8 cellular contexts compared by ENCODE assay signal in genomic region chr17:27241346-27241946, GRCh38. TPM values are rescaled to one million over a fixed set of nuclear protein-coding genes. Genes with fewer than 3 reads are reported as not detected.
DNase-seq lines count a peak whose midpoint lies in the region; ATAC-seq, FAIRE-seq and TF ChIP-seq lines count a peak whose summit lies in the region.

No MANE protein-coding gene starts in this region.

- SMC1A ChIA-PET in GM12878 (lab: Charles Lee; ENCODE audit: uncharacterized antibody, unreplicated experiment) = interaction anchor here (0.6 to 8.1 kb wide), 14 partner anchors 23 to 376 kb away, joined by 3 to 137 read pairs (median 4); no protein-coding TSS in a partner anchor

- H3K27me3 ChIP-seq in GM12878 (replicated peaks in 1 of 2; ENCODE audit: control insufficient read depth in 2 of 2, insufficient read depth in 2 of 2, low read length in 1 of 2) = no peaks in the 10 kb centered on the region

- no TSS peak for BruUV-seq in GM12878 (replicated peaks; lab: Mats Ljungman, UMichigan)

- TF ChIP-seq CTCF in GM12878 (IDR thresholded peaks at IDR 0.05 in 2 of 3, conservative IDR thresholded peaks at IDR 0.05 in 1 of 3; ENCODE audit: control insufficient read depth in 2 of 3, extremely low read depth in 1 of 3, insufficient read depth in 1 of 3, low read depth in 3 of 3, low read length in 3 of 3) = no peak

- no peak overlapping the region for H3K27ac ChIP-seq in GM12878 (ENCODE audit: control insufficient read depth, insufficient read depth)

- DNase-seq in GM12878 (ENCODE audit: low read depth, low spot score) (no peak), smooth muscle cell of the brain vasculature (ENCODE audit: low read depth, low spot score) (peak; percentile 70), T1000 (lab: John Stamatoyannopoulos, UW) (no peak), left cardiac atrium (no peak), NCI-H2196 (lab: John Stamatoyannopoulos, UW; ENCODE audit: unreplicated experiment) (no peak)
- no peak for DNase-seq in activated CD4-positive, alpha-beta T cell treated with anti-CD3 and anti-CD28 coated beads for 48 hours

- H3K4me3 ChIP-seq in GM12878 = no peak overlapping the region

- no peaks in the 10 kb centered on the region for H4K20me1 ChIP-seq in GM12878 (ENCODE audit: control insufficient read depth, insufficient read depth)

- peak overlapping the region; percentile 68 for H3K4me2 ChIP-seq in GM12878 (ENCODE audit: control insufficient read depth, insufficient read depth)

- H3K9ac ChIP-seq in GM12878 (ENCODE audit: control insufficient read depth, insufficient read depth, low read length) = no peak overlapping the region

- CTCF ChIA-PET in GM12878 (lab: Yijun Ruan, JAX) = interaction anchor here (0.8 to 9.1 kb wide), 17 partner anchors 12 to 413 kb away, joined by 3 to 129 read pairs (median 5); partner anchors contain the start of gene WSB1

- peak; percentile 44 for ATAC-seq in GM19043 (IDR thresholded peaks at IDR 0.05; ENCODE audit: low read depth, unreplicated experiment)
- ATAC-seq in HG02885 (IDR thresholded peaks at IDR 0.05; ENCODE audit: poor library complexity, unreplicated experiment) = peak; percentile 59
- ATAC-seq in GM12878 = peak; percentile 76
- ATAC-seq in left cardiac atrium = no peak

- POLR2A ChIA-PET in GM12878 (lab: Charles Lee) = interaction anchor here (0.6 to 1.7 kb wide), 6 partner anchors 22 to 92 kb away, joined by 3 to 8 read pairs (median 3); no protein-coding TSS in a partner anchor

- H3K4me1 ChIP-seq in GM12878 (ENCODE audit: control insufficient read depth, insufficient read depth, low read length) = peaks cover 45% of the 10 kb centered on the region

- intact Hi-C loops in GM12878 (cut with micrococcal nuclease; ENCODE audit: unreplicated experiment) = loop anchor here (2.0 to 5.0 kb wide), 2 partner anchors 53 to 411 kb away; partner anchors contain the start of gene WSB1
- intact Hi-C loops in left cardiac atrium (cut with DNase I) = loop anchor here in 1 of 2 donors (5.0 kb wide), 3 partner anchors 51 to 361 kb away; partner anchors contain the start of gene WSB1

- peak; percentile 29 to 58; a peak in 2 of 4 replicates for TF ChIP-seq EP300 in GM12878 (IDR thresholded peaks at IDR 0.05; ENCODE audit: borderline replicate concordance in 1 of 2, control insufficient read depth in 1 of 2, low read depth in 2 of 2, low read length in 2 of 2)

- no peaks in the 10 kb centered on the region for H3K79me2 ChIP-seq in GM12878 (ENCODE audit: control insufficient read depth, insufficient read depth, low read length)

- no peak for TF ChIP-seq POLR2A in GM12878 (IDR thresholded peaks at IDR 0.05; ENCODE audit: low read depth, low read length)

- 9% methylated on average over 5 of the region's 5 CpGs for WGBS in GM12878 (ENCODE audit: insufficient coverage, insufficient replicate concordance, low lambda C conversion rate, missing lambda C conversion rate)

- in situ Hi-C loops in GM12878 (cut with MboI) = loop anchor here (5.0 kb wide), 1 partner anchor 416 kb away; no protein-coding TSS in a partner anchor

- H3K9me3 ChIP-seq in GM12878 (replicated peaks; ENCODE audit: control insufficient read depth, insufficient read depth, low read length) = no peaks in the 10 kb centered on the region

- no peak overlapping the region for H2AFZ ChIP-seq in GM12878 (ENCODE audit: control insufficient read depth, low read depth, low read length)

- RAD21 ChIA-PET in GM12878 (lab: Charles Lee; ENCODE audit: unreplicated experiment) = interaction anchor here (0.6 to 8.1 kb wide), 13 partner anchors 19 to 359 kb away, joined by 3 to 156 read pairs (median 6); no protein-coding TSS in a partner anchor

- no peaks in the 10 kb centered on the region for H3K36me3 ChIP-seq in GM12878 (ENCODE audit: control insufficient read depth in 2 of 2, insufficient read depth in 2 of 2, low read length in 1 of 2)

- FAIRE-seq in GM12878 (lab: Jason Lieb, UNC) = no peak

- no peak for TF ChIP-seq RAD21 in GM12878 (IDR thresholded peaks at IDR 0.05; ENCODE audit: insufficient read depth, low read depth, low read length)

TF ChIP-seq in GM12878, 131 proteins besides CTCF, POLR2A, EP300 and RAD21 (continues in another document):
- TF ChIP-seq ATF7 (IDR thresholded peaks at IDR 0.05; ENCODE audit: low read depth) = 0 out of 2 replicates have a peak, but pooled peaks have one; percentile 34
- TF ChIP-seq PKNOX1 (IDR thresholded peaks at IDR 0.05) = 0 out of 2 replicates have a peak, but pooled peaks have one; percentile 9
- no peak for TF ChIP-seq MYC (IDR thresholded peaks at IDR 0.05; ENCODE audit: insufficient read depth, insufficient read length, insufficient replicate concordance, low read length, severe bottlenecking)
- no peak for TF ChIP-seq RFX5 (IDR thresholded peaks at IDR 0.05; ENCODE audit: low read depth, low read length)
- no peak for TF ChIP-seq CBX3 (IDR thresholded peaks at IDR 0.05; ENCODE audit: borderline replicate concordance, low read depth)
- TF ChIP-seq WRNIP1 (IDR thresholded peaks at IDR 0.05; ENCODE audit: borderline replicate concordance, low read depth, low read length) = no peak
- peak; percentile 73; the same call in 1 of the 2 replicates for TF ChIP-seq MTA2 (IDR thresholded peaks at IDR 0.05; ENCODE audit: low read depth)
- no peak for TF ChIP-seq POLR2AphosphoS2 (IDR thresholded peaks at IDR 0.05; ENCODE audit: low read depth, low read length)
- no peak for TF ChIP-seq ZNF687 (IDR thresholded peaks at IDR 0.05)

RNA-seq across cellular contexts. Expression of gene WSB1, which starts 52.5 kb away (rescaled TPM):
- 1,230 and 1,283 TPM in 2 replicates for total RNA-seq in GM12878 (2013; cell fraction: nucleolus; rRNA removed)
- total RNA-seq in GM12878 (2014; rRNA removed) = 84.1 and 102 TPM in 2 replicates
- total RNA-seq in GM12878 (2014; rRNA removed; fragmentation: Illumina TruSeq; extraction: Trizol) = 91.5 and 94.3 TPM in 2 replicates
- 91.0 and 108 TPM in 2 replicates for total RNA-seq in GM12878 (2021)
- 111 TPM for polyA plus RNA-seq in GM12878 (2011; ENCODE audit: low read depth)
- 458 and 632 TPM in 2 replicates for polyA plus RNA-seq in GM12878 (2011; rRNA removed)
- 374 and 577 TPM in 2 replicates for polyA plus RNA-seq in GM12878 (2011; cell fraction: cytosol; rRNA removed)
- polyA plus RNA-seq in GM12878 (2011; cell fraction: nucleus; rRNA removed) = 1,022 and 1,033 TPM in 2 replicates
- 116 and 173 TPM in 2 replicates for polyA plus RNA-seq in GM12878 (2012)
- polyA plus RNA-seq in GM12878 (2014; fragmentation: Illumina TruSeq; extraction: Trizol) = 108 and 151 TPM in 2 replicates
- 10 to 100 TPM; 26.6 to 49.8 TPM for polyA plus RNA-seq in GM12878 (2014; fragmentation: Nextera tagmentation; extraction: Ambion mirVana)
- 121 and 162 TPM in 2 replicates for polyA plus RNA-seq in GM12878 (2014; rRNA removed)
- 100 to 1,000 TPM; 101 TPM for polyA plus RNA-seq in GM12878 (2016; fragmentation: Nextera tagmentation; extraction: Ambion mirVana)
- 122 and 137 TPM in 2 replicates for polyA minus RNA-seq in GM12878 (2011; rRNA and poly(A)+ RNA removed)
- 68.0 and 68.3 TPM in 2 replicates for polyA minus RNA-seq in GM12878 (2011; cell fraction: cytosol; rRNA and poly(A)+ RNA removed)
- polyA minus RNA-seq in GM12878 (2011; cell fraction: nucleus; rRNA and poly(A)+ RNA removed) = 108 and 118 TPM in 2 replicates
- total RNA-seq in left cardiac atrium = 100 to 1,000 TPM in 1 of 2 donors, 10 to 100 TPM in 1; 69.3 to 119 TPM

Comparison
In these comparisons a context has a peak if more than half of its experiments do, and no peak if none do; other contexts are left out.
1. ATAC-seq: peak in GM19043 (single experiment), HG02885 (single experiment) and GM12878 (single experiment); none in left cardiac atrium (0 of 2).